Comparison of ENCODE assay signal across 8 cellular contexts in the genomic region with DNA sequence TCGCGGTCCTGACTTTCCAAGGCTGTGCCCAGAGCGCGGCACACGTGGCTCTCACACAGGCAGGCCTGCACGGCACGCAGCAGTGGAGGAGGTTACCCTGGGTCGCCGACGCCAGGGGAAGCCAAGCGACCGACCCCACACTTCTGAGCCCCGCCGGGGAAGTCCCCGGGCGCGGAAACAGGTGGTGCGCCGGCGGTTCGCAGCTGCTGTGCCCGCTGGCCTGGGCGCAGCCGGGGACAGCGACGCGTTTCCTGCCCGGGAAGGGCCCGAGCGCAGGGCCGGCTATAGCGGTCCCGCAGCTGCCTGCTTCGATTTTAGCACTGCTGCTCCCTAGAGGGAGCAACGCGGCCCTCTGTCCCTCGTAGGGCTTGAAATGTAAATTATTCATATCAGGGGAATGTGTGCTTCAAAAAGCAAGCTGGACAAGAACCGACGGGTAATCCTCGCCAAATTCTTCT. TPM values are rescaled to one million over a fixed set of nuclear protein-coding genes. Genes with fewer than 3 reads are reported as not detected.
DNase-seq lines count a peak whose midpoint lies in the region; ATAC-seq and TF ChIP-seq lines count a peak whose summit lies in the region.
"Not testable (repeated sequence)": the region's sequence is repeated elsewhere in the genome, so short reads cannot be mapped to it uniquely, and the experiment has no call there.

No MANE protein-coding gene starts in this region.

- not testable (repeated sequence) for H3K9me3 Mint-ChIP-seq in CD4-positive, alpha-beta T cell; activated CD4-positive, alpha-beta memory T cell treated with anti-CD3 and anti-CD28 coated beads for 36 hours

- not testable (repeated sequence) for H3K27me3 Mint-ChIP-seq in CD4-positive, alpha-beta T cell; activated CD4-positive, alpha-beta memory T cell treated with anti-CD3 and anti-CD28 coated beads for 36 hours

- not testable (repeated sequence) for H3K36me3 ChIP-seq in lung (ENCODE audit: control insufficient read depth in 2 of 2, insufficient read depth in 2 of 2, low read length in 2 of 2)

- not testable (repeated sequence) for H3K9me3 ChIP-seq in CD4-positive, alpha-beta T cell (ENCODE audit: control insufficient read depth, low read length); lung (ENCODE audit: control insufficient read depth in 2 of 2, insufficient read depth in 1 of 2, low read length in 1 of 2)

- TF ChIP-seq CTCF in CD4-positive, alpha-beta T cell (IDR thresholded peaks at IDR 0.05), result not testable (repeated sequence)
- peak; percentile 12 for TF ChIP-seq CTCF in lung (IDR thresholded peaks at IDR 0.05; ENCODE audit: control extremely low read depth, extremely low read depth)

- CTCF ChIA-PET in CD4-positive, alpha-beta T cell (lab: Charles Lee), result interaction anchor here (0.9 to 3.2 kb wide), 4 partner anchors 10 to 171 kb away, joined by 3 to 7 read pairs (median 3); partner anchors contain the start of gene RGS9
- CTCF ChIA-PET in activated CD4-positive, alpha-beta memory T cell treated with anti-CD3 and anti-CD28 coated beads for 36 hours (lab: Charles Lee), result interaction anchor here (1.1 to 2.1 kb wide), 4 partner anchors 9 to 232 kb away, joined by 3 to 7 read pairs (median 6); no protein-coding TSS in a partner anchor

- intact Hi-C loops in CD4-positive, alpha-beta T cell (cut with DNase I, micrococcal nuclease), result loop anchor here (1.0 to 10.0 kb wide), 3 partner anchors 121 to 135 kb away; no protein-coding TSS in a partner anchor
- intact Hi-C loops in activated CD4-positive, alpha-beta memory T cell treated with anti-CD3 and anti-CD28 coated beads for 36 hours (cut with micrococcal nuclease), result loop anchor here (2.0 kb wide), 1 partner anchor 233 kb away; no protein-coding TSS in a partner anchor

- H3K36me3 Mint-ChIP-seq in CD4-positive, alpha-beta T cell (ENCODE audit: low read depth); activated CD4-positive, alpha-beta memory T cell treated with anti-CD3 and anti-CD28 coated beads for 36 hours: not testable (repeated sequence)

- not testable (repeated sequence) for H3K4me3 ChIP-seq in lung

- H3K4me1 Mint-ChIP-seq in CD4-positive, alpha-beta T cell (ENCODE audit: low read depth), result peaks cover 74% of the 10 kb centered on the region
- H3K4me1 Mint-ChIP-seq in activated CD4-positive, alpha-beta memory T cell treated with anti-CD3 and anti-CD28 coated beads for 36 hours (ENCODE audit: low read depth), result peaks cover 61% of the 10 kb centered on the region

- not testable (repeated sequence) for H3K27me3 ChIP-seq in CD4-positive, alpha-beta T cell (ENCODE audit: control insufficient read depth, insufficient read depth, low read length); lung (ENCODE audit: control insufficient read depth, insufficient read depth)

- not testable (repeated sequence) for H3K4me1 ChIP-seq in lung (ENCODE audit: control insufficient read depth in 2 of 2, insufficient read depth in 2 of 2, low read length in 2 of 2)

- POLR2A ChIA-PET in CD4-positive, alpha-beta T cell (lab: Charles Lee), result interaction anchor here (0.6 to 2.8 kb wide), 6 partner anchors 10 to 110 kb away, joined by 4 to 24 read pairs (median 6); partner anchors contain the start of genes GNA13 and LRRC37A3
- POLR2A ChIA-PET in activated CD4-positive, alpha-beta memory T cell treated with anti-CD3 and anti-CD28 coated beads for 36 hours (lab: Charles Lee), result interaction anchor here (1.2 to 2.1 kb wide), 2 partner anchors 9 to 134 kb away, joined by 4 to 7 read pairs; no protein-coding TSS in a partner anchor

- WGBS in lung, 2 donors, result 0 to 1% methylated on average over 33 to 36 of the region's 40 CpGs

- peak; percentile 68 to 90 (median 80) for DNase-seq in CD4-positive, alpha-beta T cell
- DNase-seq in NCI-H748 (lab: John Stamatoyannopoulos, UW; ENCODE audit: unreplicated experiment), result peak; percentile 45
- DNase-seq in activated CD4-positive, alpha-beta memory T cell treated with anti-CD3 and anti-CD28 coated beads for 36 hours, result peak; percentile 92
- DNase-seq in ecto neural progenitor cell (ENCODE audit: low spot score), result peak; percentile 77
- peak; percentile 57 for DNase-seq in lung (ENCODE audit: low spot score)
- peak; percentile 59 to 81 (median 81) for DNase-seq in stimulated activated CD4-positive, alpha-beta T cell treated with anti-CD3 and anti-CD28 coated beads, TNF-alpha, amount 100 ng/mL, for 1 hour (ENCODE audit: low read depth in 3 of 3, low spot score in 1 of 3)

- peak overlapping the region; percentile 41 for H3K27ac ChIP-seq in CD4-positive, alpha-beta T cell (ENCODE audit: low read depth, low read length)
- H3K27ac ChIP-seq in lung (ENCODE audit: low read depth in 1 of 2, low read length in 1 of 2), result peak overlapping the region; percentile 83 to 87

- peak overlapping the region; percentile 65 for H3K4me3 Mint-ChIP-seq in CD4-positive, alpha-beta T cell
- peak overlapping the region; percentile 75 for H3K4me3 Mint-ChIP-seq in activated CD4-positive, alpha-beta memory T cell treated with anti-CD3 and anti-CD28 coated beads for 36 hours

- peak overlapping the region; percentile 88 for H3K27ac Mint-ChIP-seq in CD4-positive, alpha-beta T cell
- peak overlapping the region; percentile 76 for H3K27ac Mint-ChIP-seq in activated CD4-positive, alpha-beta memory T cell treated with anti-CD3 and anti-CD28 coated beads for 36 hours

- ATAC-seq in CD4-positive, alpha-beta T cell (ENCODE audit: poor library complexity), result peak; percentile 89
- ATAC-seq in GM19351 (IDR thresholded peaks at IDR 0.05; ENCODE audit: unreplicated experiment) (peak; percentile 91), HG03354 (IDR thresholded peaks at IDR 0.05; ENCODE audit: poor library complexity, severe bottlenecking, unreplicated experiment) (peak; percentile 92), lung (ENCODE audit: insufficient read depth, low FRiP score) (peak; percentile 97)

RNA-seq across cellular contexts. Expression of gene LRRC37A3, which starts 46.6 kb away (rescaled TPM):
- total RNA-seq in CD4-positive, alpha-beta T cell, result 1 to 10 TPM; 7.6 to 8.0 TPM
- 1 to 10 TPM; 6.9 to 8.5 TPM for total RNA-seq in activated CD4-positive, alpha-beta memory T cell treated with anti-CD3 and anti-CD28 coated beads for 36 hours
- 10 to 100 TPM; 11.9 to 19.7 TPM for total RNA-seq in lung
- 1 to 10 TPM; 1.1 to 3.4 TPM for polyA plus RNA-seq in lung
